ENCODE assay signal across 1 cellular context in genomic region chr20:45080867-45081616, GRCh38.
TF ChIP-seq lines count a peak whose summit lies in the region.

No MANE protein-coding gene starts in this region.

TF ChIP-seq in HEK293T, 16 proteins besides CTCF, POLR2A, EP300 and RAD21 (continued from another document):
- no peak for TF ChIP-seq LEF1 (IDR thresholded peaks at IDR 0.05; ENCODE audit: borderline replicate concordance)
- TF ChIP-seq SUZ12 (IDR thresholded peaks at IDR 0.05), result no peak
